ENCODE assay signal across 20 cellular contexts in genomic region chr5:108487951-108488350, GRCh38.
DNase-seq lines count a peak whose midpoint lies in the region; ATAC-seq and TF ChIP-seq lines count a peak whose summit lies in the region.
"Had no signal": no experiment of that assay in that cellular context is flagged by ENCODE, and none has a peak within 500 bp of the region (broad histone marks: within the 10 kb centered on the region; RNA-seq: fewer than 3 reads in every experiment).

No MANE protein-coding gene starts in this region.

- no peak overlapping the region for H2BK15ac ChIP-seq in mesendoderm (replicated peaks; ENCODE audit: low read depth)

- H3K79me2 ChIP-seq in osteoblast (ENCODE audit: insufficient read depth, low read length) = no peaks in the 10 kb centered on the region
- H3K79me2 ChIP-seq in mesendoderm (ENCODE audit: control insufficient read depth, insufficient read depth, low read length) = no peaks in the 10 kb centered on the region

- H3K4me2 ChIP-seq in BLaER1 (peak overlapping the region; percentile 43), osteoblast (ENCODE audit: insufficient read depth, low read length) (no peak overlapping the region), mesendoderm (ENCODE audit: low read length) (no peak overlapping the region)
- H3K4me2 ChIP-seq: GM23338 had no signal

- no peak overlapping the region for H2AFZ ChIP-seq in osteoblast (ENCODE audit: low read length)
- H2AFZ ChIP-seq: GM23338 had no signal

- H3K9ac ChIP-seq in BLaER1 = no peak overlapping the region
- H3K9ac ChIP-seq in mesendoderm (ENCODE audit: low read length) = no peak overlapping the region

- no peak overlapping the region for H2AK5ac ChIP-seq in mesendoderm (ENCODE audit: low read length)

- H3K27me3 ChIP-seq in BLaER1 (no peaks in the 10 kb centered on the region), osteoblast (ENCODE audit: insufficient read depth, low read length) (no peaks in the 10 kb centered on the region), mesendoderm (ENCODE audit: insufficient read depth, low read length, poor library complexity) (no peaks in the 10 kb centered on the region)

- no peak overlapping the region for H2BK120ac ChIP-seq in mesendoderm (ENCODE audit: low read depth, low read length)

- TF ChIP-seq CTCF in fibroblast of mammary gland (conservative IDR thresholded peaks at IDR 0.05; ENCODE audit: control insufficient read depth, insufficient read depth, low read depth, low read length) (no peak), osteoblast (IDR thresholded peaks at IDR 0.05; ENCODE audit: extremely low read depth, low read depth, low read length) (no peak)

- H4K20me1 ChIP-seq in BLaER1 (no peaks in the 10 kb centered on the region), osteoblast (ENCODE audit: insufficient read depth, low read length) (no peaks in the 10 kb centered on the region)

- H3K4me1 ChIP-seq in BLaER1 (peaks cover 19% of the 10 kb centered on the region), osteoblast (ENCODE audit: insufficient read depth, low read length) (no peaks in the 10 kb centered on the region), mesendoderm (ENCODE audit: control insufficient read depth, low read depth, low read length) (peaks cover 2% of the 10 kb centered on the region)

- H3K23ac ChIP-seq in mesendoderm (ENCODE audit: low read length) = no peak overlapping the region

- H3K27ac ChIP-seq in BLaER1 (no peak overlapping the region), osteoblast (ENCODE audit: low read depth, low read length) (no peak overlapping the region), mesendoderm (ENCODE audit: low read depth, low read length) (no peak overlapping the region)

- no peak for ATAC-seq in SK-N-SH treated with all-trans-retinoic acid at 6 μM for 48 hours
- ATAC-seq in HG03108 (IDR thresholded peaks at IDR 0.05; ENCODE audit: unreplicated experiment) = no peak
- ATAC-seq: GM12878, GM23338 had no signal

- WGBS in mesendoderm (ENCODE audit: extremely low coverage, insufficient coverage, low lambda C conversion rate) = no CpG with 5 or more reads among the region's 3 CpGs

- no peak overlapping the region for H4K8ac ChIP-seq in mesendoderm (ENCODE audit: low read depth, low read length)

- no peak overlapping the region for H2BK5ac ChIP-seq in mesendoderm (ENCODE audit: low read length)

- H3K9me3 ChIP-seq in BLaER1 (peaks cover 3% of the 10 kb centered on the region; the same call in 1 of the 2 replicates), osteoblast (ENCODE audit: low read depth, low read length) (no peaks in the 10 kb centered on the region)

- H3K79me1 ChIP-seq in mesendoderm (ENCODE audit: low read length) = no peaks in the 10 kb centered on the region

- no peak overlapping the region for H3K18ac ChIP-seq in mesendoderm (ENCODE audit: low read length)

- no peak overlapping the region for H3K4me3 ChIP-seq in BLaER1
- no peak overlapping the region for H3K4me3 ChIP-seq in fibroblast of mammary gland (ENCODE audit: control insufficient read depth, low read depth, low read length)
- no peak overlapping the region for H3K4me3 ChIP-seq in osteoblast (ENCODE audit: insufficient read depth, low read length)
- H3K4me3 ChIP-seq in mesendoderm (ENCODE audit: low read length) = no peak overlapping the region
- H3K4me3 ChIP-seq: GM12878, GM23338 had no signal

- H3K36me3 ChIP-seq in BLaER1 = no peaks in the 10 kb centered on the region
- H3K36me3 ChIP-seq in osteoblast (ENCODE audit: insufficient read depth, low read length) = no peaks in the 10 kb centered on the region
- H3K36me3 ChIP-seq in mesendoderm (ENCODE audit: control insufficient read depth, insufficient read depth, low read length) = no peaks in the 10 kb centered on the region

- DNase-seq in LHCN-M2 (ENCODE audit: low read depth) (peak; percentile 54), fibroblast of mammary gland (ENCODE audit: low read depth) (peak; percentile 60), osteoblast (ENCODE audit: insufficient read length, low spot score, missing footprints) (peak; percentile 11), mesendoderm (no peak), amniotic stem cell (lab: John Stamatoyannopoulos, UW) (no peak)
- DNase-seq: 8988T; C1 segment of cervical spinal cord; CD4-positive, CD25-positive, alpha-beta regulatory T cell; CD8-positive, alpha-beta memory T cell; COR-L47; DMS 273 treated with DMSO at 0.1 percent for 48 hours; DMS53; DND-41; EL; HCEC 1CT had no signal

- no peak overlapping the region for H3K56ac ChIP-seq in mesendoderm (ENCODE audit: low read length)

- H4K5ac ChIP-seq in mesendoderm (ENCODE audit: low read length) = no peak overlapping the region

- H3K4ac ChIP-seq in mesendoderm (ENCODE audit: low read depth, low read length) = no peak overlapping the region

TF ChIP-seq in SK-N-SH treated with all-trans-retinoic acid at 6 μM for 48 hours, 23 proteins besides CTCF, POLR2A, EP300 and RAD21:
- TF ChIP-seq ESRRG (CRISPR knock-in tag; IDR thresholded peaks at IDR 0.05) (no peak), POU6F1 (CRISPR knock-in tag; IDR thresholded peaks at IDR 0.05; ENCODE audit: borderline replicate concordance, low read depth) (no peak), ZFP30 (CRISPR knock-in tag; IDR thresholded peaks at IDR 0.05) (no peak), GLIS3 (CRISPR knock-in tag; IDR thresholded peaks at IDR 0.05) (no peak), PATZ1 (CRISPR knock-in tag; IDR thresholded peaks at IDR 0.05; ENCODE audit: borderline replicate concordance) (no peak), ZFP3 (CRISPR knock-in tag; IDR thresholded peaks at IDR 0.05) (no peak)

Comparison
In these comparisons a context has a peak if more than half of its experiments do, and no peak if none do; other contexts are left out.
1. DNase-seq: peak in LHCN-M2 (single experiment), fibroblast of mammary gland (single experiment) and osteoblast (single experiment); none in mesendoderm (single experiment) and amniotic stem cell (single experiment).